Comparison of ENCODE assay signal across 9 cellular contexts in the genomic region with DNA sequence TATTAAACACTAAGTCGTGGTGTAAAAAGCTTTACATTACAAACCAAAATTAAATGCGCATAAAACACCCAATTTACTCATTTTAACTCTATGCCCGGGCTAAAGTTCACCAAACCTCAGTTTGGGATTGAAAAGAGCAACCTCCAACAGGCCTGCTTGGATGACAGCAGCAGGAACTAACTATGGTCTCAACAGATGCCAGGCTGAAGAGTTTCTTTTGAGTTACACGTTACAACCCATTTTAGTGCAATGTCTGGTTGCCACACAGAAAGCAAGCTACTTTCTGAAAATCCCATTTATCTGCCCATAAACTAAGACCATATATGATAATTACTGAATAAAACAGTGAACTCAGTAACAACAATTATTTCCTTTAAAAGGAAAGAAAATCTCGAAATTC. TPM values are rescaled to one million over a fixed set of nuclear protein-coding genes. Genes with fewer than 3 reads are reported as not detected.
DNase-seq lines count a peak whose midpoint lies in the region; ATAC-seq lines count a peak whose summit lies in the region.
"Had no signal": no experiment of that assay in that cellular context is flagged by ENCODE, and none has a peak within 500 bp of the region (broad histone marks: within the 10 kb centered on the region; RNA-seq: fewer than 3 reads in every experiment).

No MANE protein-coding gene starts in this region.

- DNase-seq in NOMO-1 (lab: John Stamatoyannopoulos, UW; ENCODE audit: unreplicated experiment in 2 of 2) (peak; percentile 34 to 38), NOMO-1 treated with dmso at 0.1 percent for 144 hours (lab: John Stamatoyannopoulos, UW; ENCODE audit: unreplicated experiment) (no peak), kidney tubule cell (ENCODE audit: low spot score) (peak; percentile 3), substantia nigra (lab: John Stamatoyannopoulos, UW) (no peak), NCI-H2081 (lab: John Stamatoyannopoulos, UW) (no peak), amniotic stem cell (lab: John Stamatoyannopoulos, UW) (no peak)
- no peak for DNase-seq in activated T-helper 1 cell treated with anti-CD3 and anti-CD28 coated beads, Interleukin-12 subunit alpha, Interleukin-12 subunit beta, Interleukin-2, Interleukin-4 antibody, amounts not matched to agents 30 ng/mL and 10 ng/mL and 1 ng/mL, durations not matched to agents 14 hours and 24 hours and 36 hours (ENCODE audit: low spot score)

- no peaks in the 10 kb centered on the region for H3K9me3 Mint-ChIP-seq in activated T-helper 1 cell treated with anti-CD3 and anti-CD28 coated beads, Interleukin-12 subunit alpha, Interleukin-12 subunit beta, Interleukin-2, Interleukin-4 antibody, amounts not matched to agents 30 ng/mL and 10 ng/mL and 1 ng/mL, durations not matched to agents 14 hours and 24 hours and 36 hours

- ATAC-seq in HG03196 (IDR thresholded peaks at IDR 0.05; ENCODE audit: unreplicated experiment), result no peak

- peak overlapping the region; percentile 84 for H3K27ac ChIP-seq in substantia nigra (ENCODE audit: low read depth, low read length, poor library complexity, severe bottlenecking)
- H3K27ac ChIP-seq: C4-2B had no signal

- intact Hi-C loops in activated T-helper 1 cell treated with anti-CD3 and anti-CD28 coated beads, Interleukin-12 subunit alpha, Interleukin-12 subunit beta, Interleukin-2, Interleukin-4 antibody, amounts not matched to agents 30 ng/mL and 10 ng/mL and 1 ng/mL, durations not matched to agents 14 hours and 24 hours and 36 hours (cut with micrococcal nuclease), result loop anchor here (1.0 to 10.0 kb wide), 5 partner anchors 9 to 1908 kb away; partner anchors contain the start of genes RFTN1 and TBC1D5

- peaks cover 72% of the 10 kb centered on the region for H3K4me1 Mint-ChIP-seq in activated T-helper 1 cell treated with anti-CD3 and anti-CD28 coated beads, Interleukin-12 subunit alpha, Interleukin-12 subunit beta, Interleukin-2, Interleukin-4 antibody, amounts not matched to agents 30 ng/mL and 10 ng/mL and 1 ng/mL, durations not matched to agents 14 hours and 24 hours and 36 hours (ENCODE audit: low read depth)

- H3K4me3 Mint-ChIP-seq in activated T-helper 1 cell treated with anti-CD3 and anti-CD28 coated beads, Interleukin-12 subunit alpha, Interleukin-12 subunit beta, Interleukin-2, Interleukin-4 antibody, amounts not matched to agents 30 ng/mL and 10 ng/mL and 1 ng/mL, durations not matched to agents 14 hours and 24 hours and 36 hours, result peak overlapping the region; percentile 85

- H3K27ac Mint-ChIP-seq in activated T-helper 1 cell treated with anti-CD3 and anti-CD28 coated beads, Interleukin-12 subunit alpha, Interleukin-12 subunit beta, Interleukin-2, Interleukin-4 antibody, amounts not matched to agents 30 ng/mL and 10 ng/mL and 1 ng/mL, durations not matched to agents 14 hours and 24 hours and 36 hours, result peak overlapping the region; percentile 88

- H3K27me3 Mint-ChIP-seq in activated T-helper 1 cell treated with anti-CD3 and anti-CD28 coated beads, Interleukin-12 subunit alpha, Interleukin-12 subunit beta, Interleukin-2, Interleukin-4 antibody, amounts not matched to agents 30 ng/mL and 10 ng/mL and 1 ng/mL, durations not matched to agents 14 hours and 24 hours and 36 hours (ENCODE audit: insufficient read depth), result peaks cover 6% of the 10 kb centered on the region

- H3K36me3 Mint-ChIP-seq in activated T-helper 1 cell treated with anti-CD3 and anti-CD28 coated beads, Interleukin-12 subunit alpha, Interleukin-12 subunit beta, Interleukin-2, Interleukin-4 antibody, amounts not matched to agents 30 ng/mL and 10 ng/mL and 1 ng/mL, durations not matched to agents 14 hours and 24 hours and 36 hours (ENCODE audit: low read depth), result peaks cover 75% of the 10 kb centered on the region

RNA-seq across cellular contexts. Expression of gene SATB1, which starts 2.2 kb away (rescaled TPM):
- total RNA-seq in activated T-helper 1 cell treated with anti-CD3 and anti-CD28 coated beads, Interleukin-12 subunit alpha, Interleukin-12 subunit beta, Interleukin-2, Interleukin-4 antibody, amounts not matched to agents 30 ng/mL and 10 ng/mL and 1 ng/mL, durations not matched to agents 14 hours and 24 hours and 36 hours, result 679 and 686 TPM in 2 replicates

Comparison
In these comparisons a context has a peak if more than half of its experiments do, and no peak if none do; other contexts are left out.
1. DNase-seq: peak in NOMO-1 (2 of 2) and kidney tubule cell (single experiment); none in NOMO-1 treated with dmso at 0.1 percent for 144 hours (single experiment), activated T-helper 1 cell treated with anti-CD3 and anti-CD28 coated beads, Interleukin-12 subunit alpha, Interleukin-12 subunit beta, Interleukin-2, Interleukin-4 antibody, amounts not matched to agents 30 ng/mL and 10 ng/mL and 1 ng/mL, durations not matched to agents 14 hours and 24 hours and 36 hours (single experiment), substantia nigra (0 of 49), NCI-H2081 (0 of 2) and amniotic stem cell (single experiment).